ENCODE assay signal across 8 cellular contexts in genomic region chr2:177332041-177332991, GRCh38.
DNase-seq lines count a peak whose midpoint lies in the region; ATAC-seq, FAIRE-seq and TF ChIP-seq lines count a peak whose summit lies in the region.

No MANE protein-coding gene starts in this region.

- H2AFZ ChIP-seq in OCI-LY7 (ENCODE audit: low read length), result peak overlapping the region; percentile 100

- no peaks in the 10 kb centered on the region for H3K9me2 ChIP-seq in OCI-LY7 (ENCODE audit: insufficient read depth, low read length)

- H3K4me2 ChIP-seq in OCI-LY7 (ENCODE audit: low read length), result peak overlapping the region; percentile 19; the same call in 1 of the 2 replicates

- POLR2A ChIA-PET in OCI-LY7 (lab: Charles Lee), result interaction anchor here (0.6 to 1.8 kb wide), 6 partner anchors 68 to 442 kb away, joined by 3 to 7 read pairs (median 4); partner anchors contain the start of gene NFE2L2

- H3K27ac ChIP-seq in OCI-LY7 (ENCODE audit: low read depth, low read length, poor library complexity, severe bottlenecking), result no peak overlapping the region
- no peak overlapping the region for H3K27ac ChIP-seq in right cardiac atrium (ENCODE audit: low read length)

- 18% methylated on average over 9 of the region's 9 CpGs for WGBS in right cardiac atrium

- peak; percentile 86 for TF ChIP-seq CTCF in OCI-LY7 (conservative IDR thresholded peaks at IDR 0.05; ENCODE audit: low read length)

- DNase-seq in OCI-LY7 (ENCODE audit: low spot score), result peak; percentile 74
- peak in 30 of 56 donors; percentile 3 to 71 (median 17) for DNase-seq in amygdala (lab: John Stamatoyannopoulos, UW)
- peak; percentile 50 to 72 (median 71) for DNase-seq in right cardiac atrium
- DNase-seq in pulmonary artery endothelial cell (ENCODE audit: low read depth, low spot score), result peak; percentile 47
- DNase-seq in amniotic stem cell (lab: John Stamatoyannopoulos, UW), result no peak

- peaks cover 8% of the 10 kb centered on the region for H3K4me1 ChIP-seq in OCI-LY7 (ENCODE audit: insufficient read depth, low read length, poor library complexity, severe bottlenecking)
- no peaks in the 10 kb centered on the region for H3K4me1 ChIP-seq in right cardiac atrium (ENCODE audit: control insufficient read depth, insufficient read depth, low read length)

- intact Hi-C loops in OCI-LY7 (cut with micrococcal nuclease; ENCODE audit: unreplicated experiment), result loop anchor here (1.0 to 10.0 kb wide), 3 partner anchors 69 to 272 kb away; no protein-coding TSS in a partner anchor
- intact Hi-C loops in right cardiac atrium (cut with DNase I), result loop anchor here (2.0 to 10.0 kb wide), 7 partner anchors 68 to 432 kb away; partner anchors contain the start of gene NFE2L2 (in 3 of the 4)

- no peak for TF ChIP-seq EP300 in Ishikawa (IDR thresholded peaks at IDR 0.05; ENCODE audit: borderline replicate concordance)

- H3K27me3 ChIP-seq in right cardiac atrium (ENCODE audit: control insufficient read depth, insufficient read depth), result no peaks in the 10 kb centered on the region

- BruUV-seq in OCI-LY7 (replicated peaks; lab: Mats Ljungman, UMichigan), result no TSS peak

- H3K36me3 ChIP-seq in OCI-LY7 (ENCODE audit: insufficient read depth, low read length), result no peaks in the 10 kb centered on the region

- CTCF ChIA-PET in OCI-LY7 (lab: Charles Lee; ENCODE audit: unreplicated experiment), result interaction anchor here (0.9 to 2.1 kb wide), 2 partner anchors 166 to 167 kb away, joined by 3 to 13 read pairs; no protein-coding TSS in a partner anchor

- no peaks in the 10 kb centered on the region for H3K79me2 ChIP-seq in OCI-LY7 (ENCODE audit: insufficient read depth, low read depth, low read length)

- H3K4me3 ChIP-seq in OCI-LY7 (ENCODE audit: low read depth, low read length, poor library complexity, severe bottlenecking) (no peak overlapping the region), right cardiac atrium (ENCODE audit: low read length) (peak overlapping the region; percentile 14)

- H3K9me3 ChIP-seq in OCI-LY7 (ENCODE audit: low read length), result no peaks in the 10 kb centered on the region
- no peaks in the 10 kb centered on the region for H3K9me3 ChIP-seq in right cardiac atrium (ENCODE audit: control insufficient read depth, low read length)

- TF ChIP-seq RAD21 in Ishikawa (IDR thresholded peaks at IDR 0.05; ENCODE audit: low read depth), result peak; percentile 83

- no peaks in the 10 kb centered on the region for H4K20me1 ChIP-seq in OCI-LY7 (ENCODE audit: insufficient read depth, low read length)

- peak; percentile 96 for FAIRE-seq in G401.6 (lab: Jason Lieb, UNC)

- ATAC-seq in GM21529 (IDR thresholded peaks at IDR 0.05; ENCODE audit: unreplicated experiment) (peak; percentile 90), right cardiac atrium (peak; percentile 81 to 87)

TF ChIP-seq in Ishikawa, 13 proteins besides CTCF, POLR2A, EP300 and RAD21:
- TF ChIP-seq CREB1 (IDR thresholded peaks at IDR 0.05; ENCODE audit: low read depth) (no peak), TAF1 (IDR thresholded peaks at IDR 0.05; ENCODE audit: low read depth) (no peak), TCF12 (IDR thresholded peaks at IDR 0.05; ENCODE audit: low read depth) (no peak), NFIC (IDR thresholded peaks at IDR 0.05) (no peak), EGR1 (IDR thresholded peaks at IDR 0.05) (no peak), YY1 (IDR thresholded peaks at IDR 0.05; ENCODE audit: low read depth) (0 out of 2 replicates have a peak, but pooled peaks have one; percentile 24), TEAD4 (IDR thresholded peaks at IDR 0.05) (no peak; the same call in none of the 2 replicates)
- TF ChIP-seq, protein P1, sequence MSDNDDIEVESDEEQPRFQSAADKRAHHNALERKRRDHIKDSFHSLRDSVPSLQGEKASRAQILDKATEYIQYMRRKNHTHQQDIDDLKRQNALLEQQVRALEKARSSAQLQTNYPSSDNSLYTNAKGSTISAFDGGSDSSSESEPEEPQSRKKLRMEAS (IDR thresholded peaks at IDR 0.05), result no peak
